In genomic region chr2:23213196-23213595, GRCh38 we compare ENCODE assay signal across 15 cellular contexts.
DNase-seq lines count a peak whose midpoint lies in the region; TF ChIP-seq lines count a peak whose summit lies in the region.
"Had no signal": no experiment of that assay in that cellular context is flagged by ENCODE, and none has a peak within 500 bp of the region (broad histone marks: within the 10 kb centered on the region; RNA-seq: fewer than 3 reads in every experiment).

No MANE protein-coding gene starts in this region.

- H4K5ac ChIP-seq in H9 (ENCODE audit: insufficient read length, low read depth, low read length) = no peak overlapping the region

- no peak overlapping the region for H3K4me3 Mint-ChIP-seq in H9
- no peak overlapping the region for H3K4me3 Mint-ChIP-seq in osteocyte (ENCODE audit: unreplicated experiment)
- H3K4me3 Mint-ChIP-seq: CD4-positive, alpha-beta memory T cell; GM23338 had no signal

- no peaks in the 10 kb centered on the region for H3K36me3 ChIP-seq in trophoblast cell (ENCODE audit: control insufficient read depth in 1 of 2, insufficient read depth in 2 of 2, low read length in 2 of 2)
- no peaks in the 10 kb centered on the region for H3K36me3 ChIP-seq in vagina
- H3K36me3 ChIP-seq: HAP-1 had no signal

- TF ChIP-seq POLR2A in vagina (IDR thresholded peaks at IDR 0.05) = no peak

- H3K4ac ChIP-seq in H9 (ENCODE audit: low read depth, low read length) (no peak overlapping the region), trophoblast cell (ENCODE audit: low read depth, low read length) (no peak overlapping the region)

- TF ChIP-seq CTCF in H9 (conservative IDR thresholded peaks at IDR 0.05) (no peak), coronary artery (IDR thresholded peaks at IDR 0.05) (no peak), osteocyte (IDR thresholded peaks at IDR 0.05) (no peak), vagina (IDR thresholded peaks at IDR 0.05) (no peak)

- H4K20me1 ChIP-seq in H9 (ENCODE audit: control insufficient read depth, insufficient read depth, insufficient read length) = no peaks in the 10 kb centered on the region

- no peak overlapping the region for H3K27ac ChIP-seq in H9 (ENCODE audit: insufficient read length, low read depth, low read length)
- H3K27ac ChIP-seq in coronary artery = no peak overlapping the region
- no peak overlapping the region for H3K27ac ChIP-seq in trophoblast cell (ENCODE audit: low read depth, low read length)
- H3K27ac ChIP-seq in vagina = no peak overlapping the region

- no peak overlapping the region for H3K18ac ChIP-seq in H9 (ENCODE audit: insufficient read length, low read depth, low read length)
- no peak overlapping the region for H3K18ac ChIP-seq in trophoblast cell (ENCODE audit: low read length)

- no peak overlapping the region for H3K4me3 ChIP-seq in coronary artery
- H3K4me3 ChIP-seq in trophoblast cell (ENCODE audit: low read depth, low read length) = no peak overlapping the region
- no peak overlapping the region for H3K4me3 ChIP-seq in vagina
- H3K4me3 ChIP-seq: GM12878, GM23338, HAP-1 had no signal

- no peak overlapping the region for H4K12ac ChIP-seq in trophoblast cell (ENCODE audit: low read depth, low read length)

- peak overlapping the region; percentile 14; the same call in 1 of the 2 replicates for H3K14ac ChIP-seq in H9 (ENCODE audit: insufficient read depth, low read length)
- no peak overlapping the region for H3K14ac ChIP-seq in trophoblast cell (ENCODE audit: low read length)

- H4K91ac ChIP-seq in H9 (ENCODE audit: insufficient read length, low read depth, low read length) = no peak overlapping the region
- no peak overlapping the region for H4K91ac ChIP-seq in trophoblast cell (ENCODE audit: low read depth, low read length)

- H4K8ac ChIP-seq in H9 (replicated peaks; ENCODE audit: insufficient read length, low read depth, low read length) (no peak overlapping the region), trophoblast cell (ENCODE audit: low read depth, low read length) (no peak overlapping the region)

- intact Hi-C loops in vagina (cut with DNase I) = no loop called here

- H3K79me1 ChIP-seq in H9 (ENCODE audit: insufficient read depth, low read depth, low read length, poor library complexity, severe bottlenecking) (no peaks in the 10 kb centered on the region), trophoblast cell (ENCODE audit: low read length) (no peaks in the 10 kb centered on the region)

- H3K4me1 ChIP-seq in H9 (ENCODE audit: insufficient read depth, low read length) = 0 out of 2 replicates have a peak, but pooled peaks cover 2% of the 10 kb centered on the region
- H3K4me1 ChIP-seq in trophoblast cell (ENCODE audit: control insufficient read depth in 1 of 2, insufficient read depth in 2 of 2, low read length in 2 of 2) = no peaks in the 10 kb centered on the region
- no peaks in the 10 kb centered on the region for H3K4me1 ChIP-seq in vagina
- H3K4me1 ChIP-seq: HAP-1 had no signal

- no peak overlapping the region for H2BK12ac ChIP-seq in H9 (ENCODE audit: insufficient read length, low read depth, low read length)
- H2BK12ac ChIP-seq in trophoblast cell (ENCODE audit: low read length) = no peak overlapping the region

- H3K27me3 Mint-ChIP-seq in H9 (ENCODE audit: low read depth) (peaks cover 4% of the 10 kb centered on the region; the same call in 1 of the 2 replicates), osteocyte (ENCODE audit: unreplicated experiment) (no peaks in the 10 kb centered on the region)

- H2AK5ac ChIP-seq in H9 (ENCODE audit: insufficient read length, low read length) (no peak overlapping the region), trophoblast cell (ENCODE audit: low read length) (no peak overlapping the region)

- H3K9me3 Mint-ChIP-seq in H9 = no peaks in the 10 kb centered on the region
- H3K9me3 Mint-ChIP-seq in osteocyte (ENCODE audit: unreplicated experiment) = peaks cover 3% of the 10 kb centered on the region
- H3K9me3 Mint-ChIP-seq: GM23338 had no signal

- H3K27ac Mint-ChIP-seq in H9 (no peak overlapping the region; a peak in 1 of 7 replicates), osteocyte (ENCODE audit: unreplicated experiment) (no peak overlapping the region)
- H3K27ac Mint-ChIP-seq: CD4-positive, alpha-beta memory T cell; GM23338 had no signal

- no peak overlapping the region for H3T11ph ChIP-seq in H9 (ENCODE audit: low read length)

- H2BK20ac ChIP-seq in H9 (ENCODE audit: low read depth, low read length, poor library complexity, severe bottlenecking) = no peak overlapping the region

- H3K56ac ChIP-seq in H9 (ENCODE audit: insufficient read length, low read depth, low read length) = no peak overlapping the region

- H3K23me2 ChIP-seq in H9 (ENCODE audit: insufficient read length, low read depth, low read length, poor library complexity, severe bottlenecking) = no peaks in the 10 kb centered on the region

- H3K4me2 ChIP-seq in H9 (ENCODE audit: insufficient read depth, insufficient read length, low read length) (no peak overlapping the region), trophoblast cell (ENCODE audit: low read length) (no peak overlapping the region)
- H3K4me2 ChIP-seq: GM23338 had no signal

- H3K36me3 Mint-ChIP-seq in H9 (ENCODE audit: insufficient read depth in 1 of 3, low read depth in 3 of 3) (no peaks in the 10 kb centered on the region; a peak in 1 of 7 replicates), osteocyte (ENCODE audit: unreplicated experiment) (no peaks in the 10 kb centered on the region)
- H3K36me3 Mint-ChIP-seq: CD4-positive, alpha-beta memory T cell had no signal

- no CpG with 5 or more reads among the region's 7 CpGs for WGBS in H9 (ENCODE audit: extremely low coverage, insufficient read length, low lambda C conversion rate)
- WGBS in trophoblast cell (ENCODE audit: extremely low coverage, insufficient coverage, insufficient read length) = no CpG with 5 or more reads among the region's 7 CpGs

- H3K27me3 ChIP-seq in H9 (ENCODE audit: insufficient read depth, low read length) (no peaks in the 10 kb centered on the region), trophoblast cell (ENCODE audit: insufficient read depth, low read length) (no peaks in the 10 kb centered on the region), vagina (no peaks in the 10 kb centered on the region)

- H3K9ac ChIP-seq in H9 (ENCODE audit: extremely low read depth, insufficient read length, low read length) (no peak overlapping the region), trophoblast cell (ENCODE audit: low read length) (no peak overlapping the region)

- DNase-seq in H9 (no peak), coronary artery (ENCODE audit: low spot score) (peak; percentile 26), trophoblast cell (peak; percentile 41 to 83), osteocyte (ENCODE audit: extremely low spot score, unreplicated experiment) (no peak), SKM-1 (lab: John Stamatoyannopoulos, UW; ENCODE audit: unreplicated experiment) (no peak), vagina (ENCODE audit: extremely low spot score in 2 of 2) (no peak)
- DNase-seq: C1 segment of cervical spinal cord; CD4-positive, alpha-beta memory T cell; COR-L47; DMS153; DND-41; GDM1 had no signal

- no peaks in the 10 kb centered on the region for H3K9me3 ChIP-seq in H9 (ENCODE audit: control insufficient read depth, low read depth, low read length)
- H3K9me3 ChIP-seq in trophoblast cell (ENCODE audit: insufficient read depth, low read depth, low read length) = peaks cover 2% of the 10 kb centered on the region
- no peaks in the 10 kb centered on the region for H3K9me3 ChIP-seq in vagina
- H3K9me3 ChIP-seq: HAP-1 had no signal

- H2BK5ac ChIP-seq in H9 (ENCODE audit: insufficient read length, low read length) (no peak overlapping the region), trophoblast cell (ENCODE audit: low read depth, low read length, poor library complexity) (no peak overlapping the region)

- H2AFZ ChIP-seq in H9 (ENCODE audit: low read length) (no peak overlapping the region), trophoblast cell (ENCODE audit: insufficient read depth, low read length, poor library complexity) (no peak overlapping the region)
- H2AFZ ChIP-seq: GM23338 had no signal

- no peaks in the 10 kb centered on the region for H3K79me2 ChIP-seq in H9 (ENCODE audit: insufficient read depth, low read length)
- no peaks in the 10 kb centered on the region for H3K79me2 ChIP-seq in trophoblast cell (ENCODE audit: control insufficient read depth, insufficient read depth, low read length, poor library complexity)

- H2BK15ac ChIP-seq in H9 (ENCODE audit: low read depth, low read length) = no peak overlapping the region

- H3K4me1 Mint-ChIP-seq in H9 (peaks cover 4% of the 10 kb centered on the region in 2 experiments), osteocyte (ENCODE audit: unreplicated experiment) (no peaks in the 10 kb centered on the region)
- H3K4me1 Mint-ChIP-seq: CD4-positive, alpha-beta memory T cell; GM23338 had no signal

- H2BK120ac ChIP-seq in H9 (ENCODE audit: low read depth, low read length, poor library complexity, severe bottlenecking) = no peak overlapping the region
- no peak overlapping the region for H2BK120ac ChIP-seq in trophoblast cell (ENCODE audit: insufficient read depth, low read length, poor library complexity)

- H3K23ac ChIP-seq in H9 (ENCODE audit: insufficient read length, low read depth, low read length) = no peak overlapping the region
- no peak overlapping the region for H3K23ac ChIP-seq in trophoblast cell (ENCODE audit: low read length)

Comparison
In these comparisons a context has a peak if more than half of its experiments do, and no peak if none do; other contexts are left out.
1. DNase-seq: peak in coronary artery (single experiment) and trophoblast cell (2 of 2); none in H9 (single experiment), osteocyte (single experiment), SKM-1 (single experiment) and vagina (0 of 2).